ENCODE assay signal across 7 cellular contexts in the genomic region with DNA sequence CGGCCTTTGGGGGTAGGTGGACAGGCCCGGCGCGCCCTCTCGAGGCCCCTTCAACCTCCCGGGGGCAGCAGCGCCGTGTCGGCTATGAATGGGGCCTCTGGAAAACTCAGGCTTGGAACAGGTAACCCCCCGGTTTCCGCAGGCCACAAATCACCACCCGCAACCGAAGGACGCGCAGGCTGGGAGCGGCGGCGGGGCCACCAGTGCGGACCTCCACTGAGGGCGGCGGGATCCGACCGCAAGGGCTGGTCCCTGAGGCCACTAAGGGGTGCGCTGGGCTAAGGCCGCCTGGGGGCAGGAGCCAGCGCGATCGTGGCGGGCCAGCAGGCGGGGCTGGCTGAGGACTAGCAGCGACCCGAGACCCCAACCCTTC. TPM values are rescaled to one million over a fixed set of nuclear protein-coding genes. Genes with fewer than 3 reads are reported as not detected.
A peak's percentile ranks its signal among the peaks of the same experiment; 100 is the strongest.
DNase-seq lines count a peak whose midpoint lies in the region; ATAC-seq and TF ChIP-seq lines count a peak whose summit lies in the region.

No MANE protein-coding gene starts in this region.

- TF ChIP-seq CTCF in GM12873 (IDR thresholded peaks at IDR 0.05; ENCODE audit: insufficient read depth, low read depth, low read length, missing control alignments), result peak; percentile 12
- peak; percentile 54 for TF ChIP-seq CTCF in left ventricle myocardium inferior (IDR thresholded peaks at IDR 0.05; ENCODE audit: borderline replicate concordance)

- peak; percentile 26 for ATAC-seq in GM21529 (IDR thresholded peaks at IDR 0.05; ENCODE audit: unreplicated experiment)
- ATAC-seq in activated naive CD8-positive, alpha-beta T cell treated with anti-CD3 and anti-CD28 coated beads, Interleukin-2, amount 50 U/mL, for 24 hours, result peak; percentile 5

- DNase-seq in Karpas-422, result peak; percentile 72
- DNase-seq in activated naive CD8-positive, alpha-beta T cell treated with anti-CD3 and anti-CD28 coated beads, Interleukin-2, amount 50 U/mL, for 24 hours, result peak; percentile 56
- peak; percentile 62 for DNase-seq in left ventricle myocardium inferior
- no peak for DNase-seq in effector CD4-positive, alpha-beta T cell

- peak overlapping the region; percentile 95 for H3K4me3 Mint-ChIP-seq in activated naive CD8-positive, alpha-beta T cell treated with anti-CD3 and anti-CD28 coated beads, Interleukin-2, amount 50 U/mL, for 24 hours

- H3K27me3 ChIP-seq in Karpas-422 (ENCODE audit: low read length) (no peaks in the 10 kb centered on the region), left ventricle myocardium inferior (ENCODE audit: low read depth) (no peaks in the 10 kb centered on the region), rectal smooth muscle tissue (ENCODE audit: control insufficient read depth, insufficient read depth, low read length) (no peaks in the 10 kb centered on the region)

- peak overlapping the region; percentile 100 for H3K27ac Mint-ChIP-seq in activated naive CD8-positive, alpha-beta T cell treated with anti-CD3 and anti-CD28 coated beads, Interleukin-2, amount 50 U/mL, for 24 hours

- H3K4me1 ChIP-seq in Karpas-422 (ENCODE audit: low read length) (peaks cover 58% of the 10 kb centered on the region), left ventricle myocardium inferior (peaks cover 67% of the 10 kb centered on the region), rectal smooth muscle tissue (ENCODE audit: control insufficient read depth, insufficient read depth, low read length) (peaks cover 21% of the 10 kb centered on the region)

- H3K4me3 ChIP-seq in Karpas-422 (ENCODE audit: low read length) (peak overlapping the region; percentile 92), left ventricle myocardium inferior (peak overlapping the region; percentile 92), rectal smooth muscle tissue (ENCODE audit: low read length) (peak overlapping the region; percentile 88)

- H3K9me3 Mint-ChIP-seq in activated naive CD8-positive, alpha-beta T cell treated with anti-CD3 and anti-CD28 coated beads, Interleukin-2, amount 50 U/mL, for 24 hours, result no peaks in the 10 kb centered on the region

- H3K9me3 ChIP-seq in Karpas-422 (ENCODE audit: low read length), result no peaks in the 10 kb centered on the region
- no peaks in the 10 kb centered on the region for H3K9me3 ChIP-seq in left ventricle myocardium inferior (replicated peaks)

- H3K9ac ChIP-seq in Karpas-422 (ENCODE audit: low read length) (peak overlapping the region; percentile 99), rectal smooth muscle tissue (ENCODE audit: low read length) (peak overlapping the region; percentile 79)

- peaks cover 3% of the 10 kb centered on the region for H3K27me3 Mint-ChIP-seq in activated naive CD8-positive, alpha-beta T cell treated with anti-CD3 and anti-CD28 coated beads, Interleukin-2, amount 50 U/mL, for 24 hours

- H2AFZ ChIP-seq in Karpas-422 (ENCODE audit: low read length), result no peak overlapping the region

- H3K4me2 ChIP-seq in Karpas-422 (ENCODE audit: low read depth, low read length, poor library complexity, severe bottlenecking), result peak overlapping the region; percentile 84

- H3K9me2 ChIP-seq in Karpas-422 (replicated peaks; ENCODE audit: insufficient read depth, low read length), result no peaks in the 10 kb centered on the region

- intact Hi-C loops in left ventricle myocardium inferior (cut with micrococcal nuclease), result loop anchor here (10.0 kb wide), 1 partner anchor 175 kb away; the partner anchor contains the start of gene SYNGR1

- H3K27ac ChIP-seq in Karpas-422 (ENCODE audit: low read length) (peak overlapping the region; percentile 92), left ventricle myocardium inferior (replicated peaks) (peak overlapping the region; percentile 99), rectal smooth muscle tissue (ENCODE audit: low read depth, low read length) (peak overlapping the region; percentile 100)

- H3K4me1 Mint-ChIP-seq in activated naive CD8-positive, alpha-beta T cell treated with anti-CD3 and anti-CD28 coated beads, Interleukin-2, amount 50 U/mL, for 24 hours, result peaks cover 71% of the 10 kb centered on the region

- peaks cover 37% of the 10 kb centered on the region for H3K79me2 ChIP-seq in Karpas-422 (ENCODE audit: low read length)

- H4K20me1 ChIP-seq in Karpas-422 (ENCODE audit: insufficient read depth, low read depth, low read length), result peaks cover 37% of the 10 kb centered on the region

- peaks cover 61% of the 10 kb centered on the region for H3K36me3 Mint-ChIP-seq in activated naive CD8-positive, alpha-beta T cell treated with anti-CD3 and anti-CD28 coated beads, Interleukin-2, amount 50 U/mL, for 24 hours (ENCODE audit: low read depth)

- H3K36me3 ChIP-seq in Karpas-422 (ENCODE audit: insufficient read depth, low read length), result peaks cover 58% of the 10 kb centered on the region
- H3K36me3 ChIP-seq in left ventricle myocardium inferior, result peaks cover 56% of the 10 kb centered on the region
- H3K36me3 ChIP-seq in rectal smooth muscle tissue (ENCODE audit: control insufficient read depth, insufficient read depth, low read length), result peaks cover 34% of the 10 kb centered on the region

RNA-seq across cellular contexts. Expression of gene ATF4, which starts 0.7 kb away (rescaled TPM):
- 543 and 666 TPM in 2 replicates for total RNA-seq in Karpas-422 (2014; rRNA removed; shearing (Covaris generic); ENCODE audit: low replicate concordance)
- total RNA-seq in left ventricle myocardium inferior, result 193 TPM

RNA-seq across cellular contexts. Expression of gene RPS19BP1, which starts 12.9 kb away (rescaled TPM):
- total RNA-seq in Karpas-422 (2014; rRNA removed; shearing (Covaris generic); ENCODE audit: low replicate concordance), result 91.1 and 198 TPM in 2 replicates
- total RNA-seq in left ventricle myocardium inferior, result 59.3 TPM

RNA-seq across cellular contexts. Expression of gene MIEF1, which starts 17.6 kb away (rescaled TPM):
- 23.2 and 25.0 TPM in 2 replicates for total RNA-seq in Karpas-422 (2014; rRNA removed; shearing (Covaris generic); ENCODE audit: low replicate concordance)
- 15.5 TPM for total RNA-seq in left ventricle myocardium inferior

RNA-seq across cellular contexts. Expression of gene CACNA1I, which starts 50.9 kb away (rescaled TPM):
- not detected in 2 replicates for total RNA-seq in Karpas-422 (2014; rRNA removed; shearing (Covaris generic); ENCODE audit: low replicate concordance)
- 0.05 TPM for total RNA-seq in left ventricle myocardium inferior
